ENCODE assay signal across 18 cellular contexts in genomic region chr19:42189133-42189532, GRCh38.
"Had no signal": no experiment of that assay in that cellular context is flagged by ENCODE, and none has a peak within 500 bp of the region (broad histone marks: within the 10 kb centered on the region; RNA-seq: fewer than 3 reads in every experiment).

No MANE protein-coding gene starts in this region.

- H3K27ac ChIP-seq: adrenal gland, gastrocnemius medialis, lower lobe of right lung, upper lobe of left lung had no signal

- ATAC-seq: esophagus mucosa; gastrocnemius medialis; lower lobe of right lung; mucosa of descending colon; naive thymus-derived CD4-positive, alpha-beta T cell had no signal

- DNase-seq: activated CD4-positive, alpha-beta T cell treated with anti-CD3 and anti-CD28 coated beads for 1 hour; activated CD4-positive, alpha-beta T cell treated with anti-CD3 and anti-CD28 coated beads, Interleukin-2, amount 50 U/mL, for 1 hour; activated naive CD4-positive, alpha-beta T cell; activated T-cell treated with anti-CD3 and anti-CD28 coated beads, Interleukin-2, amount 50 U/mL, for 24 hours; adrenal gland; central memory CD4-positive, alpha-beta T cell; dermis blood vessel endothelial cell; effector CD8-positive, alpha-beta T cell; gastrocnemius medialis; head of caudate nucleus; lower lobe of right lung; mesendoderm; mucosa of descending colon; naive thymus-derived CD4-positive, alpha-beta T cell; stimulated activated CD4-positive, alpha-beta T cell treated with anti-CD3 and anti-CD28 coated beads, Interleukin-4, amount 100 ng/mL, for 24 hours; stimulated activated naive CD4-positive, alpha-beta T cell treated with Interleukin-2 at 50 U/mL for 16 hours; upper lobe of left lung had no signal

- H3K27me3 ChIP-seq: adrenal gland, gastrocnemius medialis, upper lobe of left lung had no signal

- H3K36me3 ChIP-seq: adrenal gland, gastrocnemius medialis, lower lobe of right lung, upper lobe of left lung had no signal

- H3K4me3 ChIP-seq: adrenal gland, gastrocnemius medialis, lower lobe of right lung, mucosa of descending colon, upper lobe of left lung had no signal

- H3K9me3 ChIP-seq: adrenal gland, gastrocnemius medialis, lower lobe of right lung, mucosa of descending colon had no signal

- H3K4me1 ChIP-seq: gastrocnemius medialis had no signal
